In the genomic region with DNA sequence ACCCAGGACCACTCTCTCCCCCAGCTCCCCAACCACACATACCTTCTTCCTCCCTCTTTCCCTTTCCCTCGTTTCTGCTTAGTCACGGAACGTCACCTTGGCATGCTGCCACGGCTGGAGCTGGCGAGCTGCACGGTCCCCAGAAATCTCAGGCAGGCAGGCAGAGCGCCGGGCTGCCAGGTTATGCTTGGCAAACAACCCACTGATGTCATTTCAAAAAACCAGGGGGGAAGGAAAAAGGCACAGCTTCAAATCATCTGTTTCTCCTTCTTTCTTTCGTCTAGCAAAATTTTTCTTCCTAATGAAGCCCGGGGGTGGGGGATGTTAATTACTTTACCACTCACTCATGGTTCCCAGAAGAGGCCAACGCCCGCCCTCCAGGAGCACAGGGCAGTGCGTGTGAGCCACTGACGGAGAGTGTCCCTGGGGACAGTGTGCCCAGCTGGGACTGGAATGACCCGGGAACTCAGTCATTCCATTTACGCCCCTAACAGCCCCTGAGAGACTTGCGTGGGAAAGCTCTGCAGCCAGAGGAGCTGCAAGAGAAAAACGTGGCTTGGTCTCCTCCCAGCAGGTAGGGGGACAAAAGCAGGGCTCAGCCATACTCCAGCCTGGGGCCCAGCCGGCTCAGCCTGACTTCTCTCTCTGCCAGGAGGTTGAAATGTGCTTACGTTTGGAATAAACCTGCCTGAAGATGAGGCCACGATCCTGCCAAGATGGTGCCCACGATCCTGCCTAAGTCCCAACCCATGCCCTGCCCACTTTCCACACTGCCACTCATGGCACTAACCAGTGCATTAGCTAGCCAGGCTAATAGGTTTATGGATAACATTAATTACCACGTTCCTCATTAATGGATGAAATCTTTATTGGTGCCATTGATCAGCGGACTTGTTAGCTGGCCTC, we compare ENCODE assay signal across 8 cellular contexts.
DNase-seq lines count a peak whose midpoint lies in the region; ATAC-seq and TF ChIP-seq lines count a peak whose summit lies in the region.

No MANE protein-coding gene starts in this region.

- H3K27me3 ChIP-seq in ascending aorta = no peaks in the 10 kb centered on the region
- peaks cover 3% of the 10 kb centered on the region for H3K27me3 ChIP-seq in iPS-15b (ENCODE audit: control insufficient read depth, insufficient read depth, low read length)
- H3K27me3 ChIP-seq in CD4-positive, alpha-beta T cell (ENCODE audit: control insufficient read depth, insufficient read depth, low read length) = no peaks in the 10 kb centered on the region

- no peak for ATAC-seq in GM19324 (IDR thresholded peaks at IDR 0.05; ENCODE audit: low FRiP score, unreplicated experiment)
- ATAC-seq in CD4-positive, alpha-beta T cell (ENCODE audit: poor library complexity) = no peak
- ATAC-seq in activated T-cell treated with anti-CD3 and anti-CD28 coated beads, Interleukin-2, amount 50 U/mL, for 4 hours = no peak

- POLR2A ChIA-PET in CD4-positive, alpha-beta T cell (lab: Charles Lee) = no interaction called here

- intact Hi-C loops in ascending aorta (cut with DNase I) = loop anchor here (2.0 to 10.0 kb wide), 5 partner anchors 28 to 922 kb away; no protein-coding TSS in a partner anchor
- intact Hi-C loops in CD4-positive, alpha-beta T cell (cut with DNase I, micrococcal nuclease) = no loop called here

- H3K4me3 Mint-ChIP-seq in CD4-positive, alpha-beta T cell = no peak overlapping the region
- no peak overlapping the region for H3K4me3 Mint-ChIP-seq in activated T-cell treated with anti-CD3 and anti-CD28 coated beads, Interleukin-2, amount 50 U/mL, for 4 hours

- H3K9me3 ChIP-seq in ascending aorta (no peaks in the 10 kb centered on the region), iPS-15b (ENCODE audit: control insufficient read depth, insufficient read depth, low read length) (no peaks in the 10 kb centered on the region)
- no peaks in the 10 kb centered on the region for H3K9me3 ChIP-seq in CD4-positive, alpha-beta T cell (ENCODE audit: control insufficient read depth, low read length)

- no peaks in the 10 kb centered on the region for H3K9me3 Mint-ChIP-seq in CD4-positive, alpha-beta T cell
- H3K9me3 Mint-ChIP-seq in activated T-cell treated with anti-CD3 and anti-CD28 coated beads, Interleukin-2, amount 50 U/mL, for 4 hours = no peaks in the 10 kb centered on the region

- H3K9ac ChIP-seq in iPS-15b (ENCODE audit: low read depth, low read length) = peak overlapping the region; percentile 24

- DNase-seq in Ammon's horn (ENCODE audit: low spot score) (peak; percentile 80), NCI-H1105 (lab: John Stamatoyannopoulos, UW) (peak; percentile 73), ascending aorta (ENCODE audit: low spot score in 2 of 2) (peak; percentile 78 to 97), smooth muscle cell of the brain vasculature (ENCODE audit: low read depth, low spot score) (peak; percentile 58)
- no peak for DNase-seq in CD4-positive, alpha-beta T cell
- no peak for DNase-seq in activated T-cell treated with anti-CD3 and anti-CD28 coated beads, Interleukin-2, amount 50 U/mL, for 4 hours

- H3K36me3 ChIP-seq in ascending aorta (no peaks in the 10 kb centered on the region), iPS-15b (ENCODE audit: control insufficient read depth, insufficient read depth, low read length) (no peaks in the 10 kb centered on the region)

- H3K4me1 Mint-ChIP-seq in CD4-positive, alpha-beta T cell (ENCODE audit: low read depth) = no peaks in the 10 kb centered on the region
- H3K4me1 Mint-ChIP-seq in activated T-cell treated with anti-CD3 and anti-CD28 coated beads, Interleukin-2, amount 50 U/mL, for 4 hours (ENCODE audit: low read depth) = peaks cover 14% of the 10 kb centered on the region

- peak overlapping the region; percentile 28 to 51 for H3K4me3 ChIP-seq in ascending aorta
- H3K4me3 ChIP-seq in iPS-15b (ENCODE audit: low read depth, low read length) = no peak overlapping the region

- H3K27ac ChIP-seq in ascending aorta = peak overlapping the region; percentile 96 to 98
- H3K27ac ChIP-seq in CD4-positive, alpha-beta T cell (ENCODE audit: low read depth, low read length) = no peak overlapping the region

- no peaks in the 10 kb centered on the region for H3K36me3 Mint-ChIP-seq in CD4-positive, alpha-beta T cell (ENCODE audit: low read depth)
- H3K36me3 Mint-ChIP-seq in activated T-cell treated with anti-CD3 and anti-CD28 coated beads, Interleukin-2, amount 50 U/mL, for 4 hours (ENCODE audit: insufficient read depth) = no peaks in the 10 kb centered on the region

- CTCF ChIA-PET in CD4-positive, alpha-beta T cell (lab: Charles Lee) = no interaction called here

- no peak overlapping the region for H3K27ac Mint-ChIP-seq in CD4-positive, alpha-beta T cell

- H3K27me3 Mint-ChIP-seq in CD4-positive, alpha-beta T cell = no peaks in the 10 kb centered on the region
- H3K27me3 Mint-ChIP-seq in activated T-cell treated with anti-CD3 and anti-CD28 coated beads, Interleukin-2, amount 50 U/mL, for 4 hours (ENCODE audit: low read depth) = peaks cover 4% of the 10 kb centered on the region

- H3K4me1 ChIP-seq in ascending aorta (peaks cover 25 to 71% of the 10 kb centered on the region in 2 donors), iPS-15b (ENCODE audit: control insufficient read depth, insufficient read depth, low read length) (peaks cover 16% of the 10 kb centered on the region)

- TF ChIP-seq CTCF in ascending aorta (IDR thresholded peaks at IDR 0.05) = no peak
- no peak for TF ChIP-seq CTCF in CD4-positive, alpha-beta T cell (IDR thresholded peaks at IDR 0.05)

Comparison
In these comparisons a context has a peak if more than half of its experiments do, and no peak if none do; other contexts are left out.
1. DNase-seq: peak in Ammon's horn (single experiment), NCI-H1105 (single experiment), ascending aorta (2 of 2) and smooth muscle cell of the brain vasculature (single experiment); none in CD4-positive, alpha-beta T cell (0 of 10) and activated T-cell treated with anti-CD3 and anti-CD28 coated beads, Interleukin-2, amount 50 U/mL, for 4 hours (single experiment).